Comparison of ENCODE assay signal across 8 cellular contexts in genomic region chr13:34155931-34156607, GRCh38.
DNase-seq lines count a peak whose midpoint lies in the region; ATAC-seq and TF ChIP-seq lines count a peak whose summit lies in the region.

No MANE protein-coding gene starts in this region.

- BruUV-seq in Caco-2 (replicated peaks; lab: Mats Ljungman, UMichigan), result no TSS peak

- intact Hi-C loops in Caco-2 (cut with micrococcal nuclease; ENCODE audit: unreplicated experiment), result loop anchor here (2.0 to 5.0 kb wide), 2 partner anchors 49 to 225 kb away; no protein-coding TSS in a partner anchor

- peak in 1 of 2 experiments; percentile 8 for DNase-seq in Caco-2
- DNase-seq in NCI-H146 treated with DMSO at 0.1 percent for 48 hours (lab: John Stamatoyannopoulos, UW; ENCODE audit: unreplicated experiment), result peak; percentile 66
- peak; percentile 56 for DNase-seq in brain microvascular endothelial cell
- DNase-seq in mesendoderm, result peak; percentile 34
- no peak for DNase-seq in middle frontal gyrus (ENCODE audit: extremely low spot score, low spot score)
- no peak for DNase-seq in stimulated activated naive CD8-positive, alpha-beta T cell treated with anti-CD3 and anti-CD28 coated beads, Interleukin-15, amount 100 ng/mL, for 72 hours
- no peak for DNase-seq in germinal center (ENCODE audit: low spot score)
- DNase-seq in AG08396 (ENCODE audit: low spot score), result no peak

- peaks cover 29% of the 10 kb centered on the region for H3K4me1 Mint-ChIP-seq in Caco-2 (ENCODE audit: low read depth, unreplicated experiment)
- H3K4me1 Mint-ChIP-seq in stimulated activated naive CD8-positive, alpha-beta T cell treated with anti-CD3 and anti-CD28 coated beads, Interleukin-15, amount 100 ng/mL, for 72 hours, result peaks cover 14% of the 10 kb centered on the region

- H3K4me1 ChIP-seq in Caco-2, result peaks cover 25% of the 10 kb centered on the region
- peaks cover 14% of the 10 kb centered on the region for H3K4me1 ChIP-seq in mesendoderm (ENCODE audit: control insufficient read depth, low read depth, low read length)

- no peaks in the 10 kb centered on the region for H3K27me3 ChIP-seq in Caco-2 (replicated peaks; ENCODE audit: control insufficient read depth, insufficient read depth, low read length)
- H3K27me3 ChIP-seq in brain microvascular endothelial cell (replicated peaks), result no peaks in the 10 kb centered on the region
- H3K27me3 ChIP-seq in mesendoderm (ENCODE audit: insufficient read depth, low read length, poor library complexity), result no peaks in the 10 kb centered on the region

- H3K36me3 ChIP-seq in Caco-2 (ENCODE audit: control insufficient read depth, insufficient read depth, low read length) (no peaks in the 10 kb centered on the region), brain microvascular endothelial cell (replicated peaks) (no peaks in the 10 kb centered on the region), mesendoderm (ENCODE audit: control insufficient read depth, insufficient read depth, low read length) (no peaks in the 10 kb centered on the region)

- peak overlapping the region; percentile 70 for H3K27ac Mint-ChIP-seq in Caco-2 (ENCODE audit: unreplicated experiment)
- no peak overlapping the region for H3K27ac Mint-ChIP-seq in stimulated activated naive CD8-positive, alpha-beta T cell treated with anti-CD3 and anti-CD28 coated beads, Interleukin-15, amount 100 ng/mL, for 72 hours

- in situ Hi-C loops in brain microvascular endothelial cell (cut with HindIII; ENCODE audit: low pct_ligation_motif_present, low sequenced_read_pairs), result no loop called here

- no peak overlapping the region for H3K23ac ChIP-seq in mesendoderm (ENCODE audit: low read length)

- H3K9me3 ChIP-seq in Caco-2, result no peaks in the 10 kb centered on the region

- no peak overlapping the region for H3K4me2 ChIP-seq in mesendoderm (ENCODE audit: low read length)

- peak overlapping the region; percentile 84 for H3K18ac ChIP-seq in mesendoderm (ENCODE audit: low read length)

- H2AK5ac ChIP-seq in mesendoderm (ENCODE audit: low read length), result no peak overlapping the region

- WGBS in mesendoderm (ENCODE audit: extremely low coverage, insufficient coverage, low lambda C conversion rate), result no CpG with 5 or more reads among the region's 10 CpGs

- no peak overlapping the region for H3K4ac ChIP-seq in mesendoderm (ENCODE audit: low read depth, low read length)

- H3K56ac ChIP-seq in mesendoderm (ENCODE audit: low read length), result no peak overlapping the region

- TF ChIP-seq CTCF in Caco-2 (IDR thresholded peaks at IDR 0.05; ENCODE audit: insufficient read depth in 1 of 2, low read depth in 1 of 2, low read length in 1 of 2, severe bottlenecking in 1 of 2, unreplicated experiment in 1 of 2) (no peak), brain microvascular endothelial cell (IDR thresholded peaks at IDR 0.05; ENCODE audit: low read depth, low read length, missing control alignments) (no peak)

- no peaks in the 10 kb centered on the region for H3K79me1 ChIP-seq in mesendoderm (ENCODE audit: low read length)

- no peak overlapping the region for H4K8ac ChIP-seq in mesendoderm (ENCODE audit: low read depth, low read length)

- H2BK5ac ChIP-seq in mesendoderm (ENCODE audit: low read length), result no peak overlapping the region

- no peak overlapping the region for H4K5ac ChIP-seq in mesendoderm (ENCODE audit: low read length)

- ATAC-seq in stimulated activated naive CD8-positive, alpha-beta T cell treated with anti-CD3 and anti-CD28 coated beads, Interleukin-15, amount 100 ng/mL, for 72 hours, result no peak

- peak overlapping the region; percentile 70 for H3K4me3 Mint-ChIP-seq in Caco-2 (ENCODE audit: unreplicated experiment)
- H3K4me3 Mint-ChIP-seq in stimulated activated naive CD8-positive, alpha-beta T cell treated with anti-CD3 and anti-CD28 coated beads, Interleukin-15, amount 100 ng/mL, for 72 hours, result no peak overlapping the region

- H3K4me3 ChIP-seq in Caco-2 (ENCODE audit: low read depth, low read length) (no peak overlapping the region), brain microvascular endothelial cell (ENCODE audit: low read depth, low read length) (no peak overlapping the region), mesendoderm (ENCODE audit: low read length) (no peak overlapping the region)

- H3K27ac ChIP-seq in brain microvascular endothelial cell (peak overlapping the region; percentile 77), mesendoderm (ENCODE audit: low read depth, low read length) (peak overlapping the region; percentile 21)

- POLR2A ChIA-PET in Caco-2 (lab: Charles Lee), result no interaction called here

- peak overlapping the region; percentile 57 for H2BK15ac ChIP-seq in mesendoderm (replicated peaks; ENCODE audit: low read depth)

- no peaks in the 10 kb centered on the region for H3K27me3 Mint-ChIP-seq in Caco-2 (ENCODE audit: insufficient read depth, unreplicated experiment)
- peaks cover 51% of the 10 kb centered on the region for H3K27me3 Mint-ChIP-seq in stimulated activated naive CD8-positive, alpha-beta T cell treated with anti-CD3 and anti-CD28 coated beads, Interleukin-15, amount 100 ng/mL, for 72 hours

- peak overlapping the region; percentile 82 for H2BK120ac ChIP-seq in mesendoderm (ENCODE audit: low read depth, low read length)

- no peaks in the 10 kb centered on the region for H3K9me3 Mint-ChIP-seq in Caco-2 (ENCODE audit: unreplicated experiment)
- peaks cover 5 to 19% of the 10 kb centered on the region in 2 donors for H3K9me3 Mint-ChIP-seq in stimulated activated naive CD8-positive, alpha-beta T cell treated with anti-CD3 and anti-CD28 coated beads, Interleukin-15, amount 100 ng/mL, for 72 hours

- no peaks in the 10 kb centered on the region for H3K36me3 Mint-ChIP-seq in Caco-2 (ENCODE audit: insufficient read depth, unreplicated experiment)

- H3K9ac ChIP-seq in mesendoderm (ENCODE audit: low read length), result no peak overlapping the region

- H3K79me2 ChIP-seq in mesendoderm (ENCODE audit: control insufficient read depth, insufficient read depth, low read length), result no peaks in the 10 kb centered on the region

- CTCF ChIA-PET in Caco-2 (lab: Charles Lee), result no interaction called here

Comparison
In these comparisons a context has a peak if more than half of its experiments do, and no peak if none do; other contexts are left out.
1. DNase-seq: peak in NCI-H146 treated with DMSO at 0.1 percent for 48 hours (single experiment), brain microvascular endothelial cell (single experiment) and mesendoderm (single experiment); none in middle frontal gyrus (single experiment), stimulated activated naive CD8-positive, alpha-beta T cell treated with anti-CD3 and anti-CD28 coated beads, Interleukin-15, amount 100 ng/mL, for 72 hours (0 of 2), germinal center (single experiment) and AG08396 (single experiment).